Comparison of ENCODE assay signal across 12 cellular contexts in the genomic region with DNA sequence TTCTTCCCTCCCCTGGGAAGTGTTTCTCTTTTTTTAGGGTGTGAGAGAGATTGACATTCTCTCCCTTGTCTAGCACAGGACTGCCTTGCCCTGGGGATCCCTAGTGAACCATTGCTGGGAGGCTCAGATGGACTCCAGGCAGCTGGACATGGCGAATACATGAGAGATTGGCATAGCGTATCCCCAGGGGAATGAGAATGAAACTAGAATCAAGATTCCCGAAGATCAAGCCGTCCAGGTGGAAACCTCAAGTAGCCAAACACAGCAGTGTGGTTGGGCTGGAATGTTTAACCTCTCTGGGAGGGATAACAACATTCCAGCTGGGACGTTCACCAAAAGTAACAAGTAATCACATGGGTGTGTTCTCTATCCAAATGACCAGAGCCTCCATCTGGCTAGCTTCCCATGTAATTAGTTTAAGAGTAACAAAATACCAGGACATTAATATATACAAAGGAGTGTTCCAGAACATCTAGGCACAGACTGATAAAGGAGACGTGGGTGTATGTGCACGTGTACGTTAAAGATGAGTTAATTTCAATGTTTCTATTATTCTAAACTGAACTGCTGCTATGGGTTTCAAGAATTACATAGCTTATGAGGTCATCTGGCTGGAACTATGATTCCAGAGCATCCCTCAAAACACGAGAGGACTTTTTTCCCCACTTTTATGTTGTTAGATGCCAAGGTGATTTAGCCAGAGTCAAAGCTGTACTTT.
A peak's percentile ranks its signal among the peaks of the same experiment; 100 is the strongest.
DNase-seq lines count a peak whose midpoint lies in the region; ATAC-seq, FAIRE-seq and TF ChIP-seq lines count a peak whose summit lies in the region.
"Had no signal": no experiment of that assay in that cellular context is flagged by ENCODE, and none has a peak within 500 bp of the region (broad histone marks: within the 10 kb centered on the region; RNA-seq: fewer than 3 reads in every experiment).

No MANE protein-coding gene starts in this region.

- H3K9me3 ChIP-seq in body of pancreas = no peaks in the 10 kb centered on the region

- FAIRE-seq in HTR-8/SVneo (lab: Jason Lieb, UNC) = no peak
- FAIRE-seq: GM12892 had no signal

- H3K27me3 ChIP-seq in body of pancreas = no peaks in the 10 kb centered on the region

- peaks cover 10% of the 10 kb centered on the region for H3K4me1 ChIP-seq in body of pancreas

- no peaks in the 10 kb centered on the region for H3K36me3 Mint-ChIP-seq in activated naive CD4-positive, alpha-beta T cell treated with anti-CD3 and anti-CD28 coated beads, Interleukin-2, amount 10 ng/mL, durations not matched to agents 7 days and 5 days
- H3K36me3 Mint-ChIP-seq: natural killer cell had no signal

- no peak overlapping the region for H3K4me3 ChIP-seq in HFF-Myc (replicated peaks; ENCODE audit: low read depth, low read length)
- no peak overlapping the region for H3K4me3 ChIP-seq in body of pancreas

- H3K4me3 Mint-ChIP-seq in activated naive CD4-positive, alpha-beta T cell treated with anti-CD3 and anti-CD28 coated beads, Interleukin-2, amount 10 ng/mL, durations not matched to agents 7 days and 5 days = no peak overlapping the region
- H3K4me3 Mint-ChIP-seq: natural killer cell had no signal

- H3K4me1 Mint-ChIP-seq in activated naive CD4-positive, alpha-beta T cell treated with anti-CD3 and anti-CD28 coated beads, Interleukin-2, amount 10 ng/mL, durations not matched to agents 7 days and 5 days = no peaks in the 10 kb centered on the region
- H3K4me1 Mint-ChIP-seq: natural killer cell had no signal

- no peak for TF ChIP-seq POLR2A in body of pancreas (IDR thresholded peaks at IDR 0.05)

- intact Hi-C loops in body of pancreas (cut with DNase I) = no loop called here

- peak overlapping the region in 3 of 4 donors; percentile 2 to 67 (median 63) for H3K27ac ChIP-seq in body of pancreas
- H3K27ac ChIP-seq in substantia nigra (ENCODE audit: low read depth, low read length, poor library complexity, severe bottlenecking) = peak overlapping the region; percentile 36

- TF ChIP-seq CTCF in HFF-Myc (IDR thresholded peaks at IDR 0.05; ENCODE audit: low read depth, low read length, missing control alignments) (no peak), body of pancreas (IDR thresholded peaks at IDR 0.05) (no peak)

- ATAC-seq in body of pancreas = peak; percentile 80

- 12 to 30% methylated on average over 9 of the region's 9 CpGs for WGBS in body of pancreas, 2 donors

- peaks cover 2% of the 10 kb centered on the region for H3K9me3 Mint-ChIP-seq in activated naive CD4-positive, alpha-beta T cell treated with anti-CD3 and anti-CD28 coated beads, Interleukin-2, amount 10 ng/mL, durations not matched to agents 7 days and 5 days
- H3K9me3 Mint-ChIP-seq: natural killer cell had no signal

- H3K27me3 Mint-ChIP-seq in activated naive CD4-positive, alpha-beta T cell treated with anti-CD3 and anti-CD28 coated beads, Interleukin-2, amount 10 ng/mL, durations not matched to agents 7 days and 5 days = peaks cover 35% of the 10 kb centered on the region

- CTCF ChIA-PET in activated naive CD4-positive, alpha-beta T cell treated with anti-CD3 and anti-CD28 coated beads, Interleukin-2, amount 10 ng/mL, durations not matched to agents 7 days and 5 days (lab: Charles Lee) = no interaction called here

- H3K27ac Mint-ChIP-seq in activated naive CD4-positive, alpha-beta T cell treated with anti-CD3 and anti-CD28 coated beads, Interleukin-2, amount 10 ng/mL, durations not matched to agents 7 days and 5 days = no peak overlapping the region
- H3K27ac Mint-ChIP-seq: natural killer cell had no signal

- no peaks in the 10 kb centered on the region for H3K36me3 ChIP-seq in body of pancreas (replicated peaks in 1 of 2; ENCODE audit: insufficient read depth in 1 of 2, low read depth in 2 of 2)

- peak; percentile 69 for DNase-seq in HFF-Myc (ENCODE audit: extremely low read depth, low read depth)
- peak in 2 of 4 donors; percentile 36 to 45 for DNase-seq in body of pancreas
- DNase-seq in iris pigment epithelial cell (ENCODE audit: low read depth) = peak; percentile 73
- DNase-seq in substantia nigra (lab: John Stamatoyannopoulos, UW) = no peak
- DNase-seq in HTR-8/SVneo (ENCODE audit: insufficient read length, low spot score) = no peak
- no peak for DNase-seq in activated naive CD4-positive, alpha-beta T cell treated with anti-CD3 and anti-CD28 coated beads, Interleukin-2, amount 10 ng/mL, durations not matched to agents 7 days and 5 days
- DNase-seq in DMS114 treated with DMSO at 0.1 percent for 48 hours (lab: John Stamatoyannopoulos, UW; ENCODE audit: unreplicated experiment) = no peak
- no peak for DNase-seq in activated CD4-positive, alpha-beta T cell treated with anti-CD3 and anti-CD28 coated beads for 48 hours
- DNase-seq: cortex of kidney, natural killer cell, NCI-H187 had no signal

Comparison
In these comparisons a context has a peak if more than half of its experiments do, and no peak if none do; other contexts are left out.
1. DNase-seq: peak in HFF-Myc (single experiment) and iris pigment epithelial cell (single experiment); none in substantia nigra (0 of 49), HTR-8/SVneo (single experiment), activated naive CD4-positive, alpha-beta T cell treated with anti-CD3 and anti-CD28 coated beads, Interleukin-2, amount 10 ng/mL, durations not matched to agents 7 days and 5 days (single experiment), DMS114 treated with DMSO at 0.1 percent for 48 hours (single experiment) and activated CD4-positive, alpha-beta T cell treated with anti-CD3 and anti-CD28 coated beads for 48 hours (single experiment).